1 cellular context compared by ENCODE assay signal in genomic region chr18:4468515-4468914, GRCh38.
TF ChIP-seq lines count a peak whose summit lies in the region.

No MANE protein-coding gene starts in this region.

TF ChIP-seq in WTC11, 78 proteins besides CTCF, POLR2A, EP300 and RAD21 (continued from another document):
- TF ChIP-seq USF1 (CRISPR knock-in tag; IDR thresholded peaks at IDR 0.05) (no peak), GRHL2 (CRISPR knock-in tag; IDR thresholded peaks at IDR 0.05; ENCODE audit: insufficient replicate concordance, severe bottlenecking) (no peak), FOXP1 (CRISPR knock-in tag; IDR thresholded peaks at IDR 0.05; ENCODE audit: borderline replicate concordance) (no peak), ZNF232 (CRISPR knock-in tag; IDR thresholded peaks at IDR 0.05) (no peak), ZBTB43 (CRISPR knock-in tag; IDR thresholded peaks at IDR 0.05) (no peak), ARID4B (CRISPR knock-in tag; IDR thresholded peaks at IDR 0.05; ENCODE audit: borderline replicate concordance) (no peak), IRF2 (CRISPR knock-in tag; IDR thresholded peaks at IDR 0.05; ENCODE audit: borderline replicate concordance, low read depth) (no peak), AFF4 (CRISPR knock-in tag; IDR thresholded peaks at IDR 0.05; ENCODE audit: borderline replicate concordance) (no peak), TP53 (CRISPR knock-in tag; IDR thresholded peaks at IDR 0.05) (no peak), KAT7 (CRISPR knock-in tag; IDR thresholded peaks at IDR 0.05; ENCODE audit: borderline replicate concordance) (no peak), ZNF121 (CRISPR knock-in tag; IDR thresholded peaks at IDR 0.05) (no peak)
